ENCODE assay signal across 11 cellular contexts in genomic region chr9:68979538-68980314, GRCh38. TPM values are rescaled to one million over a fixed set of nuclear protein-coding genes. Genes with fewer than 3 reads are reported as not detected.
DNase-seq lines count a peak whose midpoint lies in the region; ATAC-seq and TF ChIP-seq lines count a peak whose summit lies in the region.
"Had no signal": no experiment of that assay in that cellular context is flagged by ENCODE, and none has a peak within 500 bp of the region (broad histone marks: within the 10 kb centered on the region; RNA-seq: fewer than 3 reads in every experiment).

No MANE protein-coding gene starts in this region.

- peaks cover 65% of the 10 kb centered on the region for H3K4me1 ChIP-seq in Loucy (ENCODE audit: insufficient read depth, low read length, poor library complexity, severe bottlenecking)
- H3K4me1 ChIP-seq: breast epithelium had no signal

- peak; percentile 57 to 76 for ATAC-seq in naive thymus-derived CD8-positive, alpha-beta T cell
- no peak for ATAC-seq in GM21515 (IDR thresholded peaks at IDR 0.05; ENCODE audit: unreplicated experiment)
- ATAC-seq in omental fat pad (ENCODE audit: low FRiP score): no peak

- H3K27me3 ChIP-seq in Loucy (ENCODE audit: insufficient read depth, low read length, poor library complexity, severe bottlenecking): no peaks in the 10 kb centered on the region
- H3K27me3 ChIP-seq: breast epithelium, upper lobe of left lung had no signal

- no peaks in the 10 kb centered on the region for H3K79me2 ChIP-seq in Loucy (ENCODE audit: insufficient read depth, low read length)

- POLR2A ChIA-PET in naive thymus-derived CD8-positive, alpha-beta T cell (lab: Charles Lee): interaction anchor here (1.0 kb wide), 1 partner anchor 48 kb away, joined by 3 read pairs; no protein-coding TSS in a partner anchor

- peaks cover 9% of the 10 kb centered on the region for H3K36me3 Mint-ChIP-seq in brain
- peaks cover 0 to 3% (median 0%) of the 10 kb centered on the region in 3 donors for H3K36me3 Mint-ChIP-seq in naive thymus-derived CD8-positive, alpha-beta T cell

- peak; percentile 9 for DNase-seq in Daoy (ENCODE audit: low read depth)
- DNase-seq in naive thymus-derived CD8-positive, alpha-beta T cell: no peak
- no peak for DNase-seq in COLO829 (ENCODE audit: low spot score)
- DNase-seq in omental fat pad (ENCODE audit: low spot score): no peak
- DNase-seq in NCI-H345 (lab: John Stamatoyannopoulos, UW): no peak
- DNase-seq: upper lobe of left lung had no signal

- peak overlapping the region; percentile 56 to 95 (median 83) for H3K27ac Mint-ChIP-seq in brain
- H3K27ac Mint-ChIP-seq in naive thymus-derived CD8-positive, alpha-beta T cell: peak overlapping the region in 8 of 10 donors; percentile 4 to 85 (median 65)

- H3K27me3 Mint-ChIP-seq in brain: peaks cover 4% of the 10 kb centered on the region
- H3K27me3 Mint-ChIP-seq in naive thymus-derived CD8-positive, alpha-beta T cell: peaks cover 0 to 4% (median 0%) of the 10 kb centered on the region in 5 donors

- H3F3A ChIP-seq in Loucy (ENCODE audit: low read depth): peaks cover 9% of the 10 kb centered on the region

- peaks cover 4% of the 10 kb centered on the region; the same call in 1 of the 2 replicates for H3K9me3 ChIP-seq in Loucy (ENCODE audit: insufficient read depth, low read depth, low read length)
- H3K9me3 ChIP-seq: breast epithelium, upper lobe of left lung had no signal

- H3K9ac ChIP-seq in Loucy (ENCODE audit: low read depth, low read length, poor library complexity, severe bottlenecking): peak overlapping the region; percentile 54

- TF ChIP-seq CTCF in Loucy (conservative IDR thresholded peaks at IDR 0.05; ENCODE audit: low read length): no peak
- TF ChIP-seq CTCF in brain (conservative IDR thresholded peaks at IDR 0.05): no peak
- no peak for TF ChIP-seq CTCF in omental fat pad (IDR thresholded peaks at IDR 0.05)

- no peaks in the 10 kb centered on the region for H3K36me3 ChIP-seq in Loucy (ENCODE audit: insufficient read depth, low read length)
- H3K36me3 ChIP-seq: breast epithelium, upper lobe of left lung had no signal

- peaks cover 57% of the 10 kb centered on the region for H3K4me1 Mint-ChIP-seq in brain
- H3K4me1 Mint-ChIP-seq in naive thymus-derived CD8-positive, alpha-beta T cell: peaks cover 4 to 38% (median 8%) of the 10 kb centered on the region in 4 donors

- peak overlapping the region; percentile 5 for H3K4me3 ChIP-seq in Loucy (ENCODE audit: low read length, poor library complexity, severe bottlenecking)
- H3K4me3 ChIP-seq: breast epithelium, upper lobe of left lung had no signal

- peak overlapping the region; percentile 79 for H3K4me2 ChIP-seq in Loucy (ENCODE audit: low read depth, low read length, poor library complexity, severe bottlenecking)

- peaks cover 3 to 7% (median 6%) of the 10 kb centered on the region in 5 experiments for H3K9me3 Mint-ChIP-seq in brain
- no peaks in the 10 kb centered on the region for H3K9me3 Mint-ChIP-seq in naive thymus-derived CD8-positive, alpha-beta T cell

- no peaks in the 10 kb centered on the region for H4K20me1 ChIP-seq in Loucy (ENCODE audit: insufficient read depth, low read length, poor library complexity, severe bottlenecking)

- H3K9me2 ChIP-seq in Loucy (replicated peaks; ENCODE audit: low read depth, low read length): no peaks in the 10 kb centered on the region

- H3K4me3 Mint-ChIP-seq in brain: no peak overlapping the region
- H3K4me3 Mint-ChIP-seq in naive thymus-derived CD8-positive, alpha-beta T cell: peak overlapping the region in 6 of 10 donors; percentile 1 to 28 (median 16)

- no peak overlapping the region for H2AFZ ChIP-seq in Loucy (ENCODE audit: low read length)

RNA-seq across cellular contexts. Expression of gene PRKACG, which starts 34.2 kb away (rescaled TPM):
- not detected in 2 replicates for total RNA-seq in Daoy (2014; rRNA removed; shearing (Covaris generic))
- polyA plus RNA-seq in brain (ENCODE audit: insufficient read depth, low read depth, low replicate concordance): not detected
- total RNA-seq in naive thymus-derived CD8-positive, alpha-beta T cell: not detected
- not detected for polyA plus RNA-seq in naive thymus-derived CD8-positive, alpha-beta T cell
- total RNA-seq in omental fat pad: not detected
- total RNA-seq: breast epithelium, skeletal muscle tissue, upper lobe of left lung had no signal

RNA-seq across cellular contexts. Expression of gene FXN, which starts 55.8 kb away (rescaled TPM):
- total RNA-seq in Daoy (2014; rRNA removed; shearing (Covaris generic)): 14.6 and 21.1 TPM in 2 replicates
- 9.9 TPM for polyA plus RNA-seq in brain (ENCODE audit: insufficient read depth, low read depth, low replicate concordance)
- 10 to 100 TPM; 19.3 to 23.0 TPM for total RNA-seq in naive thymus-derived CD8-positive, alpha-beta T cell
- 10 to 100 TPM; 51.2 to 78.9 (median 59.9) TPM for polyA plus RNA-seq in naive thymus-derived CD8-positive, alpha-beta T cell
- 1 to 10 TPM; 4.0 to 7.2 (median 5.5) TPM for total RNA-seq in omental fat pad

Comparison
In these comparisons a context has a peak if more than half of its experiments do, and no peak if none do; other contexts are left out.
1. H3K4me3 Mint-ChIP-seq: peak in naive thymus-derived CD8-positive, alpha-beta T cell (6 of 10); none in brain (0 of 5).
2. ATAC-seq: peak in naive thymus-derived CD8-positive, alpha-beta T cell (2 of 2); none in GM21515 (single experiment) and omental fat pad (single experiment).